ENCODE assay signal across 1 cellular context in genomic region chr16:3646348-3646920, GRCh38.
TF ChIP-seq lines count a peak whose summit lies in the region.

No MANE protein-coding gene starts in this region.

TF ChIP-seq in HepG2, 621 proteins besides CTCF, POLR2A, EP300 and RAD21 (continued from another document and continues in another):
- TF ChIP-seq MXD3 (CRISPR knock-in tag; IDR thresholded peaks at IDR 0.05) = no peak
- TF ChIP-seq ZNF670 (CRISPR knock-in tag; IDR thresholded peaks at IDR 0.05; ENCODE audit: borderline replicate concordance) = 0 out of 2 replicates have a peak, but pooled peaks have one; percentile 32
- TF ChIP-seq NFIC (IDR thresholded peaks at IDR 0.05; ENCODE audit: low read length) = 0 out of 2 replicates have a peak, but pooled peaks have one; percentile 40
- TF ChIP-seq ZNF431 (CRISPR knock-in tag; IDR thresholded peaks at IDR 0.05; ENCODE audit: borderline replicate concordance, low read depth) = no peak
- TF ChIP-seq ZNF205 (CRISPR knock-in tag; IDR thresholded peaks at IDR 0.05) = no peak
- no peak for TF ChIP-seq GPBP1L1 (CRISPR knock-in tag; IDR thresholded peaks at IDR 0.05)
- TF ChIP-seq THAP11 (CRISPR knock-in tag; IDR thresholded peaks at IDR 0.05) = no peak; the same call in 1 of the 2 replicates
- TF ChIP-seq SRSF9 (IDR thresholded peaks at IDR 0.05; ENCODE audit: borderline replicate concordance, insufficient read depth, low read depth, low read length, poor library complexity, severe bottlenecking) = no peak
- TF ChIP-seq MYPOP (CRISPR knock-in tag; IDR thresholded peaks at IDR 0.05) = 0 out of 2 replicates have a peak, but pooled peaks have one; percentile 34
- no peak for TF ChIP-seq REXO4 (CRISPR knock-in tag; IDR thresholded peaks at IDR 0.05; ENCODE audit: borderline replicate concordance)
- TF ChIP-seq NCOR1 (IDR thresholded peaks at IDR 0.05; ENCODE audit: borderline replicate concordance, low read length) = no peak
- TF ChIP-seq LCORL (IDR thresholded peaks at IDR 0.05) = no peak
- TF ChIP-seq LCORL (CRISPR knock-in tag; IDR thresholded peaks at IDR 0.05) = 0 out of 2 replicates have a peak, but pooled peaks have one; percentile 72
- TF ChIP-seq ZNF552 (CRISPR knock-in tag; IDR thresholded peaks at IDR 0.05; ENCODE audit: borderline replicate concordance) = no peak
- no peak for TF ChIP-seq KDM4B (CRISPR knock-in tag; IDR thresholded peaks at IDR 0.05)
- no peak for TF ChIP-seq ARHGAP35 (CRISPR knock-in tag; IDR thresholded peaks at IDR 0.05; ENCODE audit: borderline replicate concordance)
- no peak for TF ChIP-seq HNRNPLL (IDR thresholded peaks at IDR 0.05; ENCODE audit: low read depth, low read length, poor library complexity, severe bottlenecking)
- no peak for TF ChIP-seq CREBL2 (CRISPR knock-in tag; IDR thresholded peaks at IDR 0.05; ENCODE audit: borderline replicate concordance)
- peak; percentile 46; the same call in 1 of the 2 replicates for TF ChIP-seq FOXA1 (IDR thresholded peaks at IDR 0.05)
- peak; percentile 90 for TF ChIP-seq FOXA1 (CRISPR knock-in tag; IDR thresholded peaks at IDR 0.05)
- TF ChIP-seq CHD2 (IDR thresholded peaks at IDR 0.05; ENCODE audit: low read depth, low read length) = no peak
- TF ChIP-seq ZBTB49 (CRISPR knock-in tag; IDR thresholded peaks at IDR 0.05; ENCODE audit: borderline replicate concordance) = no peak
- no peak for TF ChIP-seq XRCC5 (optimal IDR thresholded peaks at IDR 0.05; ENCODE audit: low read length)
- TF ChIP-seq ZFP82 (CRISPR knock-in tag; IDR thresholded peaks at IDR 0.05; ENCODE audit: borderline replicate concordance) = 0 out of 2 replicates have a peak, but pooled peaks have one; percentile 71
- TF ChIP-seq YY1 (IDR thresholded peaks at IDR 0.05; ENCODE audit: insufficient read depth, insufficient replicate concordance, low read depth, low read length) = peak; percentile 70
- 0 out of 2 replicates have a peak, but pooled peaks have one; percentile 18 for TF ChIP-seq IRF2 (CRISPR knock-in tag; IDR thresholded peaks at IDR 0.05)
- TF ChIP-seq DBP (CRISPR knock-in tag; IDR thresholded peaks at IDR 0.05; ENCODE audit: not compliant biosample characterization) = no peak
- no peak for TF ChIP-seq KDM5B (CRISPR knock-in tag; IDR thresholded peaks at IDR 0.05; ENCODE audit: borderline replicate concordance)
- TF ChIP-seq TEAD3 (CRISPR knock-in tag; optimal IDR thresholded peaks at IDR 0.05; ENCODE audit: borderline replicate concordance) = peak; percentile 26
- peak; percentile 24; the same call in 1 of the 2 replicates for TF ChIP-seq ZNF788 (CRISPR knock-in tag; IDR thresholded peaks at IDR 0.05; ENCODE audit: borderline replicate concordance)
- TF ChIP-seq ZNF567 (CRISPR knock-in tag; IDR thresholded peaks at IDR 0.05; ENCODE audit: borderline replicate concordance) = no peak
- TF ChIP-seq GATAD2A (CRISPR knock-in tag; IDR thresholded peaks at IDR 0.05) = peak; percentile 71
- TF ChIP-seq ZNF557 (CRISPR knock-in tag; IDR thresholded peaks at IDR 0.05) = no peak
- peak; percentile 80 for TF ChIP-seq PAXIP1 (CRISPR knock-in tag; conservative IDR thresholded peaks at IDR 0.05)
- TF ChIP-seq HNF1B (CRISPR knock-in tag; IDR thresholded peaks at IDR 0.05) = peak; percentile 74; the same call in 1 of the 2 replicates
- TF ChIP-seq CCAR2 (optimal IDR thresholded peaks at IDR 0.05; ENCODE audit: low read depth, low read length) = no peak
- TF ChIP-seq AHDC1 (CRISPR knock-in tag; IDR thresholded peaks at IDR 0.05; ENCODE audit: borderline replicate concordance) = peak; percentile 86
- TF ChIP-seq SUZ12 (IDR thresholded peaks at IDR 0.05; ENCODE audit: low read depth, low read length) = no peak
- no peak for TF ChIP-seq MTA1 (CRISPR knock-in tag; IDR thresholded peaks at IDR 0.05; ENCODE audit: borderline replicate concordance)
- TF ChIP-seq PAWR (CRISPR knock-in tag; IDR thresholded peaks at IDR 0.05; ENCODE audit: borderline replicate concordance) = no peak
- TF ChIP-seq RARA (CRISPR knock-in tag; IDR thresholded peaks at IDR 0.05) = peak; percentile 85
- peak; percentile 45; the same call in 1 of the 2 replicates for TF ChIP-seq PITX1 (CRISPR knock-in tag; IDR thresholded peaks at IDR 0.05)
- no peak for TF ChIP-seq ZSCAN20 (CRISPR knock-in tag; IDR thresholded peaks at IDR 0.05; ENCODE audit: borderline replicate concordance)
- no peak for TF ChIP-seq KDM5A (IDR thresholded peaks at IDR 0.05; ENCODE audit: borderline replicate concordance, low read length)
- no peak for TF ChIP-seq ZNF225 (CRISPR knock-in tag; IDR thresholded peaks at IDR 0.05)
- no peak for TF ChIP-seq SNAPC2 (CRISPR knock-in tag; IDR thresholded peaks at IDR 0.05)
